Comparison of ENCODE assay signal across 8 cellular contexts in the genomic region with DNA sequence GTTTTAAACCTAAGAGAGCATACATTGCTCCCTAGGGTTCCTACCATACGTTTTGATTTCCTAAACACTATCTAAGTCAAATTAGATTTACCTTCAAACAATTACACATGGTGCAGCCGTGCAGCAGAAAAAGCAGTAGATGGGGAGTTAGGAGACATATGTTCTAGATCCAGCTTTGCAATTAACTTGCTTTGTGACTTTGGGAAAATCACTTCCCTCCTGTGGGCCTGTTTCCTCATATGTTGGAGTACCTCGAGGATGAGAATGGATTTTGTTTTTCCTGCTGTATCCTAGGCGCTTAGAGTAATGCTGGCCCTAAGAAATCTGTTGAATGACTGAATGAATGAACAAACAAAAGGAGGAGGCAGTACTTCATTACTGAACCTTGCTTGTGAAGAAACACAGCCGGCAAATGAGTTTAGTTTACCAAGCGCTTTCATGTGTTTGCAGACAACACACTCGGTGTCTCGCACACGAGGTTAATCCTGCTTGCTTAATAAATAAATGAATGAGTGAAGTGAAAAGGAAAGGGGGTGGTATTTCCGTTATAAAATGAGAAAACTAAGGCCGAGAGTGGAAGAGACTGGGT.
DNase-seq lines count a peak whose midpoint lies in the region; ATAC-seq and TF ChIP-seq lines count a peak whose summit lies in the region.

No MANE protein-coding gene starts in this region.

- no peak for DNase-seq in NT2/D1 (ENCODE audit: low read depth, low spot score)
- DNase-seq in nephron progenitor cell = no peak
- DNase-seq in cortex of kidney (lab: John Stamatoyannopoulos, UW) = no peak
- no peak for DNase-seq in stimulated activated CD4-positive, alpha-beta T cell treated with anti-CD3 and anti-CD28 coated beads, Interleukin-4, amount 100 ng/mL, for 1 hour

- H3K9ac ChIP-seq in NT2/D1 (ENCODE audit: insufficient read length, low read depth) (peak overlapping the region; percentile 89), duodenal mucosa (ENCODE audit: low read depth in 1 of 2, low read length in 2 of 2) (peak overlapping the region; percentile 93 to 96)

- peaks cover 10% of the 10 kb centered on the region for H3K4me1 ChIP-seq in ACC112 (ENCODE audit: control insufficient read depth, insufficient read depth, low read length, unreplicated experiment)
- H3K4me1 ChIP-seq in NT2/D1 (ENCODE audit: insufficient read depth, insufficient read length) = no peaks in the 10 kb centered on the region
- peaks cover 27 to 34% of the 10 kb centered on the region in 2 donors for H3K4me1 ChIP-seq in duodenal mucosa (ENCODE audit: control insufficient read depth in 1 of 2, insufficient read depth in 2 of 2, low read length in 2 of 2)

- ATAC-seq in GM19023 (IDR thresholded peaks at IDR 0.05; ENCODE audit: unreplicated experiment) = peak; percentile 0
- ATAC-seq in HG02623 (IDR thresholded peaks at IDR 0.05; ENCODE audit: unreplicated experiment) = no peak

- H3K79me2 ChIP-seq in ACC112 (ENCODE audit: control insufficient read depth, insufficient read depth, low read length, unreplicated experiment) = peaks cover 80% of the 10 kb centered on the region

- H3K27me3 ChIP-seq in ACC112 (ENCODE audit: insufficient read depth, low read length) (no peaks in the 10 kb centered on the region), NT2/D1 (ENCODE audit: insufficient read depth, insufficient read length) (no peaks in the 10 kb centered on the region), duodenal mucosa (ENCODE audit: control insufficient read depth in 1 of 2, insufficient read depth in 2 of 2, low read length in 2 of 2) (no peaks in the 10 kb centered on the region)

- H3K9me3 Mint-ChIP-seq in nephron progenitor cell = peaks cover 80% of the 10 kb centered on the region

- H3K36me3 ChIP-seq in ACC112 (ENCODE audit: insufficient read depth, low read length) = peaks cover 56% of the 10 kb centered on the region
- peaks cover 58% of the 10 kb centered on the region for H3K36me3 ChIP-seq in NT2/D1 (ENCODE audit: insufficient read depth, insufficient read length, low read length)
- peaks cover 21 to 32% of the 10 kb centered on the region in 2 donors for H3K36me3 ChIP-seq in duodenal mucosa (ENCODE audit: control insufficient read depth in 1 of 2, insufficient read depth in 2 of 2, low read length in 2 of 2)

- peaks cover 87% of the 10 kb centered on the region for H3K36me3 Mint-ChIP-seq in nephron progenitor cell (ENCODE audit: low read depth)

- no peaks in the 10 kb centered on the region for H3K27me3 Mint-ChIP-seq in nephron progenitor cell (ENCODE audit: low read depth, poor library complexity)

- H2AFZ ChIP-seq in ACC112 (ENCODE audit: low read length, unreplicated experiment) = peak overlapping the region; percentile 91

- H3K4me3 Mint-ChIP-seq in nephron progenitor cell = peak overlapping the region; percentile 99

- H3K27ac Mint-ChIP-seq in nephron progenitor cell = peak overlapping the region; percentile 100

- H3K27ac ChIP-seq in ACC112 (ENCODE audit: low read depth, low read length) = peak overlapping the region; percentile 50
- H3K27ac ChIP-seq in duodenal mucosa (ENCODE audit: low read depth, low read length) = peak overlapping the region; percentile 69

- peaks cover 35% of the 10 kb centered on the region for H3K4me1 Mint-ChIP-seq in nephron progenitor cell

- H3K4me3 ChIP-seq in ACC112 (ENCODE audit: low read depth, low read length) (peak overlapping the region; percentile 89), NT2/D1 (ENCODE audit: insufficient read length, low read depth) (peak overlapping the region; percentile 85), duodenal mucosa (ENCODE audit: low read depth in 1 of 2, low read length in 2 of 2) (peak overlapping the region; percentile 94 to 96)

- TF ChIP-seq CTCF in nephron progenitor cell (IDR thresholded peaks at IDR 0.05) = no peak

- H3K9me3 ChIP-seq in NT2/D1 (ENCODE audit: insufficient read depth, low read length) (peaks cover 35% of the 10 kb centered on the region), duodenal mucosa (ENCODE audit: control insufficient read depth in 1 of 2, low read length in 2 of 2) (peaks cover 0 to 10% of the 10 kb centered on the region in 2 donors)
